15 cellular contexts compared by ENCODE assay signal in the genomic region with DNA sequence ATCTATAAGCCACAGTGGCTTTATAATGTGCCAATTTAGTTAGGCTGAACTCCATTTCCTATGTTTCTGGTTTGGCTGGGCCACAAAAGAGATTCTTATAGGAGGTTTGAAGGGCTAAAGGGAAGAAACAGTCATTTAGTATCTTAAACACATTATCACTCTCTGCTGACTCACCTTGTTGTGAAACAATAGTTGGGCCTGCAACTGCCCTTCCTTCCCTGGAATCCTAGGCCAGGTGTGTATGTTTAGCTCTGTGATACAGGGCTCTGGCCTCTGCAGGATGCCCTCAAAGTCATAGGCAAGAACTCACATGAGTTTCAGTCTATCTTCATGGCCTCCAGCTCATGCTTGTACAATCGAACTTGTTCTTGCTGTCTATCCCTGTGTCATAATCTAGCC.
DNase-seq lines count a peak whose midpoint lies in the region; ATAC-seq and TF ChIP-seq lines count a peak whose summit lies in the region.
"Had no signal": no experiment of that assay in that cellular context is flagged by ENCODE, and none has a peak within 500 bp of the region (broad histone marks: within the 10 kb centered on the region; RNA-seq: fewer than 3 reads in every experiment).

No MANE protein-coding gene starts in this region.

- H3K4me2 ChIP-seq in mammary epithelial cell (ENCODE audit: insufficient read depth, low read depth, low read length), result no peak overlapping the region
- H3K4me2 ChIP-seq: BLaER1 treated with 17β-estradiol and CSF1 and Interleukin-3, amounts not matched to agents 10 nM and 100 nM had no signal

- in situ Hi-C loops in mammary epithelial cell (cut with MboI; ENCODE audit: low sequenced_read_pairs in 2 of 2), result no loop called here

- intact Hi-C loops in mammary epithelial cell (cut with micrococcal nuclease), result no loop called here

- no TSS peak for BruUV-seq in mammary epithelial cell (replicated peaks; lab: Mats Ljungman, UMichigan)

- DNase-seq in DMS53 treated with DMSO at 0.1 percent for 48 hours (lab: John Stamatoyannopoulos, UW; ENCODE audit: unreplicated experiment), result peak; percentile 21
- DNase-seq in mammary epithelial cell, result peak; percentile 38
- DNase-seq in epithelial cell of prostate (ENCODE audit: low read depth, low spot score), result peak; percentile 29
- DNase-seq in kidney tubule cell (ENCODE audit: low spot score), result peak; percentile 1
- no peak for DNase-seq in activated CD4-positive, alpha-beta T cell treated with anti-CD3 and anti-CD28 coated beads, Interleukin-2, amount 50 U/mL, for 1 hour
- DNase-seq: ACHN; CD4-positive, CD25-positive, alpha-beta regulatory T cell; DMS79; GOT3 had no signal

- H3K36me3 ChIP-seq in mammary epithelial cell (ENCODE audit: insufficient read depth, low read length), result no peaks in the 10 kb centered on the region
- H3K36me3 ChIP-seq: BLaER1 treated with 17β-estradiol and CSF1 and Interleukin-3, amounts not matched to agents 10 nM and 100 nM; HAP-1 had no signal

- no peaks in the 10 kb centered on the region for H3K79me2 ChIP-seq in mammary epithelial cell (ENCODE audit: insufficient read depth, low read length)

- dilution Hi-C loops in mammary epithelial cell (cut with HindIII; ENCODE audit: low sequenced_read_pairs), result no loop called here

- ATAC-seq in GM18498 (IDR thresholded peaks at IDR 0.05; ENCODE audit: unreplicated experiment), result no peak
- ATAC-seq in activated CD4-positive, CD25-positive, alpha-beta regulatory T cell treated with anti-CD3 and anti-CD28 coated beads, Interleukin-2, amount 50 U/mL, for 24 hours, result no peak
- ATAC-seq: GM12878, HepG2 had no signal

- no peaks in the 10 kb centered on the region for H3K9me3 ChIP-seq in mammary epithelial cell (replicated peaks; ENCODE audit: insufficient read depth, low read length)
- H3K9me3 ChIP-seq: HAP-1 had no signal

- CTCF ChIA-PET in mammary epithelial cell (lab: Charles Lee; ENCODE audit: low non-redundant PET), result no interaction called here

- 0% methylated on average over 1 of the region's 1 CpG for WGBS in mammary epithelial cell (ENCODE audit: low coverage, missing lambda C conversion rate)

- H3K27ac ChIP-seq in mammary epithelial cell (ENCODE audit: insufficient read depth, low read depth, low read length), result no peak overlapping the region
- no peak overlapping the region for H3K27ac ChIP-seq in epithelial cell of prostate
- H3K27ac ChIP-seq: BLaER1 treated with 17β-estradiol and CSF1 and Interleukin-3, amounts not matched to agents 10 nM and 100 nM had no signal

- no peak overlapping the region for H2AFZ ChIP-seq in mammary epithelial cell (ENCODE audit: low read depth, low read length)

- TF ChIP-seq CTCF in mammary epithelial cell (conservative IDR thresholded peaks at IDR 0.05 in 1 of 2, IDR thresholded peaks at IDR 0.05 in 1 of 2; ENCODE audit: extremely low read depth in 1 of 2, insufficient read depth in 1 of 2, low read depth in 1 of 2, low read length in 2 of 2), result no peak

- H3K4me3 ChIP-seq in mammary epithelial cell (replicated peaks in 1 of 3; ENCODE audit: insufficient read depth in 1 of 3, low read depth in 2 of 3, low read length in 3 of 3), result no peak overlapping the region
- H3K4me3 ChIP-seq: BLaER1 treated with 17β-estradiol and CSF1 and Interleukin-3, amounts not matched to agents 10 nM and 100 nM; GM12878; HAP-1 had no signal

- no peaks in the 10 kb centered on the region for H3K27me3 ChIP-seq in mammary epithelial cell (ENCODE audit: insufficient read depth, low read length)
- H3K27me3 ChIP-seq: BLaER1 treated with 17β-estradiol and CSF1 and Interleukin-3, amounts not matched to agents 10 nM and 100 nM had no signal

- no peaks in the 10 kb centered on the region for H3K4me1 ChIP-seq in mammary epithelial cell (ENCODE audit: insufficient read depth, low read length)
- H3K4me1 ChIP-seq: BLaER1 treated with 17β-estradiol and CSF1 and Interleukin-3, amounts not matched to agents 10 nM and 100 nM; HAP-1 had no signal

- no peaks in the 10 kb centered on the region for H4K20me1 ChIP-seq in mammary epithelial cell (ENCODE audit: insufficient read depth, low read length)
- H4K20me1 ChIP-seq: BLaER1 treated with 17β-estradiol and CSF1 and Interleukin-3, amounts not matched to agents 10 nM and 100 nM had no signal

- no peak overlapping the region for H3K9ac ChIP-seq in mammary epithelial cell (ENCODE audit: insufficient read depth, low read length)
- H3K9ac ChIP-seq: BLaER1 treated with 17β-estradiol and CSF1 and Interleukin-3, amounts not matched to agents 10 nM and 100 nM had no signal
